ENCODE assay signal across 24 cellular contexts in the genomic region with DNA sequence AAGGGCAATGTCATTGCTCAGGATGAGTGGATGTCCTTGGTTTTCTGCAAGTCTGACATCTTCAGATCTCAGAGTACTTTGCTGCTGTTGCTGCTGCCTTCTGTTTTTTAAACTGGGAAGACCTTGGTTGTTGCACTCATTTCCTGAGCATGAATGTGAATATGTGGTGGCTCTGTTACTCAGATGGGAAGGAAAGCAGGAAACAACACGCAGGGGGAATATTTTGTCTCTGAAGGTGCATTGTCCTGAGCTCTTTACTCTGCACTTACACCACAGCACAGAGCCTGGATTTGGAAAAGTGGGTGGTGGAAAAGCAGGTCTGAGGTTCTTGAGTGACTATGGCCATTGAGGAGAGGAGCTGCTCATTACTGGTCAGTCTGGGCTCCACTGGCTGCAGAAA.
"Had no signal": no experiment of that assay in that cellular context is flagged by ENCODE, and none has a peak within 500 bp of the region (broad histone marks: within the 10 kb centered on the region; RNA-seq: fewer than 3 reads in every experiment).

No MANE protein-coding gene starts in this region.

- H3K4me3 ChIP-seq: gastrocnemius medialis, lung, neural progenitor cell, right lobe of liver, smooth muscle cell, suprapubic skin, transverse colon, upper lobe of right lung, uterus had no signal

- H3K27me3 ChIP-seq: gastrocnemius medialis, neural progenitor cell, right lobe of liver, suprapubic skin, transverse colon, upper lobe of right lung, uterus had no signal

- H3K27me3 Mint-ChIP-seq: memory B cell; natural killer cell treated with Interleukin-12 subunit alpha and Interleukin-12 subunit beta and Interleukin-15 and Interleukin-18, amount 100 ng/mL, for 72 hours; progenitor cell of endocrine pancreas; stimulated activated naive CD8-positive, alpha-beta T cell treated with anti-CD3 and anti-CD28 coated beads, Interleukin-15, amount 100 ng/mL, for 72 hours had no signal

- H3K27ac Mint-ChIP-seq: effector memory CD8-positive, alpha-beta T cell; memory B cell; natural killer cell treated with Interleukin-12 subunit alpha and Interleukin-12 subunit beta and Interleukin-15 and Interleukin-18, amount 100 ng/mL, for 72 hours; neural progenitor cell; progenitor cell of endocrine pancreas; stimulated activated naive CD8-positive, alpha-beta T cell treated with anti-CD3 and anti-CD28 coated beads, Interleukin-15, amount 100 ng/mL, for 72 hours had no signal

- H3K27ac ChIP-seq: gastrocnemius medialis, neural progenitor cell, parathyroid adenoma, right lobe of liver, suprapubic skin, upper lobe of right lung, uterus had no signal

- H3K4me2 ChIP-seq: neural progenitor cell, smooth muscle cell had no signal

- H3K4me3 Mint-ChIP-seq: effector memory CD8-positive, alpha-beta T cell; memory B cell; natural killer cell treated with Interleukin-12 subunit alpha and Interleukin-12 subunit beta and Interleukin-15 and Interleukin-18, amount 100 ng/mL, for 72 hours; neural progenitor cell; stimulated activated naive CD8-positive, alpha-beta T cell treated with anti-CD3 and anti-CD28 coated beads, Interleukin-15, amount 100 ng/mL, for 72 hours had no signal

- H2AFZ ChIP-seq: neural progenitor cell, parathyroid adenoma had no signal

- DNase-seq: effector memory CD8-positive, alpha-beta T cell; foreskin fibroblast; gastrocnemius medialis; head of caudate nucleus; right lobe of liver; stimulated activated CD4-positive, alpha-beta T cell treated with anti-CD3 and anti-CD28 coated beads, Interleukin-12 subunit alpha, Interleukin-12 subunit beta, amount 100 ng/mL, for 4 hours; stimulated activated CD4-positive, alpha-beta T cell treated with anti-CD3 and anti-CD28 coated beads, Interleukin-1b, Interleukin-23, amount 100 ng/mL, for 48 hours; stimulated activated CD4-positive, alpha-beta T cell treated with anti-CD3 and anti-CD28 coated beads, Interleukin-4, amount 100 ng/mL, for 1 hour; stimulated activated CD8-positive, alpha-beta memory T cell treated with anti-CD3 and anti-CD28 coated beads, Interleukin-4, amount 100 ng/mL, for 48 hours; stimulated activated naive CD8-positive, alpha-beta T cell treated with anti-CD3 and anti-CD28 coated beads, Interleukin-15, amount 100 ng/mL, for 72 hours; transverse colon; upper lobe of right lung; uterus had no signal

- H3K9me3 Mint-ChIP-seq: effector memory CD8-positive, alpha-beta T cell; memory B cell; natural killer cell treated with Interleukin-12 subunit alpha and Interleukin-12 subunit beta and Interleukin-15 and Interleukin-18, amount 100 ng/mL, for 72 hours; neural progenitor cell; stimulated activated naive CD8-positive, alpha-beta T cell treated with anti-CD3 and anti-CD28 coated beads, Interleukin-15, amount 100 ng/mL, for 72 hours had no signal

- H3K36me3 Mint-ChIP-seq: memory B cell; natural killer cell treated with Interleukin-12 subunit alpha and Interleukin-12 subunit beta and Interleukin-15 and Interleukin-18, amount 100 ng/mL, for 72 hours had no signal

- FAIRE-seq: colon, endometrium, keratinocyte had no signal

- ATAC-seq: effector memory CD8-positive, alpha-beta T cell; gastrocnemius medialis; natural killer cell treated with Interleukin-12 subunit alpha and Interleukin-12 subunit beta and Interleukin-15 and Interleukin-18, amount 100 ng/mL, for 72 hours; right lobe of liver; stimulated activated naive CD8-positive, alpha-beta T cell treated with anti-CD3 and anti-CD28 coated beads, Interleukin-15, amount 100 ng/mL, for 72 hours; upper lobe of right lung had no signal

- H3K36me3 ChIP-seq: gastrocnemius medialis, neural progenitor cell, upper lobe of right lung, uterus had no signal

- H3K9me3 ChIP-seq: gastrocnemius medialis, right lobe of liver, suprapubic skin, transverse colon, upper lobe of right lung, uterus had no signal

- H3K4me1 ChIP-seq: parathyroid adenoma, right lobe of liver, uterus had no signal

- H3K79me2 ChIP-seq: parathyroid adenoma had no signal

- H3K9ac ChIP-seq: neural progenitor cell, parathyroid adenoma had no signal

- H3K4me1 Mint-ChIP-seq: memory B cell had no signal
